24 cellular contexts compared by ENCODE assay signal in genomic region chr22:28841111-28841510, GRCh38.
"Had no signal": no experiment of that assay in that cellular context is flagged by ENCODE, and none has a peak within 500 bp of the region (broad histone marks: within the 10 kb centered on the region; RNA-seq: fewer than 3 reads in every experiment).

No MANE protein-coding gene starts in this region.

- H3K4me1 Mint-ChIP-seq: activated naive CD8-positive, alpha-beta T cell treated with anti-CD3 and anti-CD28 coated beads for 36 hours; brain; central memory CD8-positive, alpha-beta T cell; nephron had no signal

- H3K27ac Mint-ChIP-seq: activated naive CD8-positive, alpha-beta T cell treated with anti-CD3 and anti-CD28 coated beads for 36 hours; brain; dendritic cell treated with granulocyte-macrophage colony-stimulating factor and Interleukin-4, amounts not matched to agents 40 ng/mL and 50 ng/mL, for 4 days; nephron had no signal

- H3K9me3 Mint-ChIP-seq: activated naive CD8-positive, alpha-beta T cell treated with anti-CD3 and anti-CD28 coated beads for 36 hours; central memory CD8-positive, alpha-beta T cell; nephron had no signal

- H3K4me1 ChIP-seq: gastrocnemius medialis, heart right ventricle, lower lobe of right lung, right atrium auricular region, tibial nerve had no signal

- H3K36me3 Mint-ChIP-seq: activated naive CD8-positive, alpha-beta T cell treated with anti-CD3 and anti-CD28 coated beads for 36 hours had no signal

- H3K27me3 Mint-ChIP-seq: brain; central memory CD8-positive, alpha-beta T cell; dendritic cell treated with granulocyte-macrophage colony-stimulating factor and Interleukin-4, amounts not matched to agents 40 ng/mL and 50 ng/mL, for 4 days had no signal

- H3K4me3 Mint-ChIP-seq: activated naive CD8-positive, alpha-beta T cell treated with anti-CD3 and anti-CD28 coated beads for 36 hours; brain; central memory CD8-positive, alpha-beta T cell; dendritic cell treated with granulocyte-macrophage colony-stimulating factor and Interleukin-4, amounts not matched to agents 40 ng/mL and 50 ng/mL, for 4 days; nephron had no signal

- H3K27ac ChIP-seq: epithelial cell of prostate, gastrocnemius medialis, heart right ventricle, lower lobe of right lung, right atrium auricular region, skin epidermis, tibial nerve had no signal

- H3K27me3 ChIP-seq: gastrocnemius medialis, heart right ventricle, right atrium auricular region, tibial nerve had no signal

- H3K36me3 ChIP-seq: gastrocnemius medialis, heart right ventricle, lower lobe of right lung, right atrium auricular region, tibial nerve had no signal

- DNase-seq: activated CD4-positive, alpha-beta T cell treated with anti-CD3 and anti-CD28 coated beads, Interleukin-2, amount 50 U/mL, for 1 hour; activated CD8-positive, alpha-beta memory T cell treated with anti-CD3 and anti-CD28 coated beads for 24 hours; activated gamma-delta T cell treated with Interleukin-2 at 50 U/mL for 16 hours; activated naive CD8-positive, alpha-beta T cell treated with anti-CD3 and anti-CD28 coated beads for 36 hours; effector memory CD4-positive, alpha-beta T cell; gastrocnemius medialis; heart right ventricle; left cardiac atrium; lower lobe of right lung; nucleus accumbens; posterior cingulate gyrus; stimulated activated CD4-positive, alpha-beta T cell treated with anti-CD3 and anti-CD28 coated beads, Interleukin-15, amount 100 ng/mL, for 24 hours; stimulated activated CD4-positive, alpha-beta T cell treated with anti-CD3 and anti-CD28 coated beads, Interleukin-4, amount 100 ng/mL, for 24 hours; stimulated activated naive CD4-positive, alpha-beta T cell; substantia nigra had no signal

- H3K4me3 ChIP-seq: gastrocnemius medialis, heart right ventricle, lower lobe of right lung, right atrium auricular region, skin epidermis, tibial nerve had no signal

- H3K9me3 ChIP-seq: gastrocnemius medialis, lower lobe of right lung, right atrium auricular region had no signal

- ATAC-seq: activated CD4-positive, CD25-positive, alpha-beta regulatory T cell treated with anti-CD3 and anti-CD28 coated beads, Interleukin-2, amount 50 U/mL, for 24 hours; gastrocnemius medialis; heart right ventricle; left cardiac atrium; lower lobe of right lung had no signal
